In genomic region chr9:89536145-89536574, GRCh38 we compare ENCODE assay signal across 10 cellular contexts. TPM values are rescaled to one million over a fixed set of nuclear protein-coding genes. Genes with fewer than 3 reads are reported as not detected.
DNase-seq lines count a peak whose midpoint lies in the region; ATAC-seq and TF ChIP-seq lines count a peak whose summit lies in the region.
"Had no signal": no experiment of that assay in that cellular context is flagged by ENCODE, and none has a peak within 500 bp of the region (broad histone marks: within the 10 kb centered on the region; RNA-seq: fewer than 3 reads in every experiment).

No MANE protein-coding gene starts in this region.

- no peak for TF ChIP-seq CTCF in A673 (conservative IDR thresholded peaks at IDR 0.05; ENCODE audit: low read depth, low read length)

- peak overlapping the region; percentile 84 for H3K4me3 Mint-ChIP-seq in activated naive CD4-positive, alpha-beta T cell treated with anti-CD3 and anti-CD28 coated beads, Interleukin-2, amount 50 U/mL, for 24 hours
- peak overlapping the region; percentile 64 for H3K4me3 Mint-ChIP-seq in activated CD8-positive, alpha-beta T cell treated with anti-CD3 and anti-CD28 coated beads, Interleukin-2, amount 10 ng/mL, durations not matched to agents 7 days and 5 days

- CTCF ChIA-PET in activated CD8-positive, alpha-beta T cell treated with anti-CD3 and anti-CD28 coated beads, Interleukin-2, amount 10 ng/mL, durations not matched to agents 7 days and 5 days (lab: Charles Lee): interaction anchor here (1.0 to 7.7 kb wide), 12 partner anchors 9 to 125 kb away, joined by 3 to 98 read pairs (median 4); no protein-coding TSS in a partner anchor
- CTCF ChIA-PET in A673 (lab: Charles Lee): no interaction called here

- H3K9me3 ChIP-seq in A673 (ENCODE audit: low read depth, low read length, poor library complexity, severe bottlenecking): no peaks in the 10 kb centered on the region
- H3K9me3 ChIP-seq: sigmoid colon had no signal

- no peaks in the 10 kb centered on the region for H3K9me3 Mint-ChIP-seq in activated naive CD4-positive, alpha-beta T cell treated with anti-CD3 and anti-CD28 coated beads, Interleukin-2, amount 50 U/mL, for 24 hours
- H3K9me3 Mint-ChIP-seq in activated CD8-positive, alpha-beta T cell treated with anti-CD3 and anti-CD28 coated beads, Interleukin-2, amount 10 ng/mL, durations not matched to agents 7 days and 5 days (ENCODE audit: insufficient read depth): no peaks in the 10 kb centered on the region

- H3K27ac ChIP-seq in A673 (ENCODE audit: low read depth, low read length, poor library complexity, severe bottlenecking): no peak overlapping the region
- H3K27ac ChIP-seq: sigmoid colon had no signal

- no peaks in the 10 kb centered on the region for H3K4me1 ChIP-seq in A673 (ENCODE audit: insufficient read depth, low read length, poor library complexity, severe bottlenecking)
- H3K4me1 ChIP-seq: sigmoid colon had no signal

- peak overlapping the region; percentile 91 for H3K27ac Mint-ChIP-seq in activated naive CD4-positive, alpha-beta T cell treated with anti-CD3 and anti-CD28 coated beads, Interleukin-2, amount 50 U/mL, for 24 hours
- peak overlapping the region; percentile 89 for H3K27ac Mint-ChIP-seq in activated CD8-positive, alpha-beta T cell treated with anti-CD3 and anti-CD28 coated beads, Interleukin-2, amount 10 ng/mL, durations not matched to agents 7 days and 5 days

- H3K36me3 Mint-ChIP-seq in activated naive CD4-positive, alpha-beta T cell treated with anti-CD3 and anti-CD28 coated beads, Interleukin-2, amount 50 U/mL, for 24 hours: no peaks in the 10 kb centered on the region
- peaks cover 3% of the 10 kb centered on the region for H3K36me3 Mint-ChIP-seq in activated CD8-positive, alpha-beta T cell treated with anti-CD3 and anti-CD28 coated beads, Interleukin-2, amount 10 ng/mL, durations not matched to agents 7 days and 5 days (ENCODE audit: low read depth)

- POLR2A ChIA-PET in activated CD8-positive, alpha-beta T cell treated with anti-CD3 and anti-CD28 coated beads, Interleukin-2, amount 10 ng/mL, durations not matched to agents 7 days and 5 days (lab: Charles Lee): interaction anchor here (1.0 to 4.4 kb wide), 13 partner anchors 13 to 116 kb away, joined by 3 to 42 read pairs (median 6); no protein-coding TSS in a partner anchor
- POLR2A ChIA-PET in A673 (lab: Charles Lee; ENCODE audit: low non-redundant PET): no interaction called here

- ATAC-seq in HG03354 (IDR thresholded peaks at IDR 0.05; ENCODE audit: poor library complexity, severe bottlenecking, unreplicated experiment): peak; percentile 62
- peak; percentile 78 for ATAC-seq in activated CD8-positive, alpha-beta T cell treated with anti-CD3 and anti-CD28 coated beads, Interleukin-2, amount 10 ng/mL, durations not matched to agents 7 days and 5 days

- no peaks in the 10 kb centered on the region for H3K27me3 Mint-ChIP-seq in activated naive CD4-positive, alpha-beta T cell treated with anti-CD3 and anti-CD28 coated beads, Interleukin-2, amount 50 U/mL, for 24 hours
- no peaks in the 10 kb centered on the region for H3K27me3 Mint-ChIP-seq in activated CD8-positive, alpha-beta T cell treated with anti-CD3 and anti-CD28 coated beads, Interleukin-2, amount 10 ng/mL, durations not matched to agents 7 days and 5 days (ENCODE audit: low read depth)

- no peak for DNase-seq in activated naive CD4-positive, alpha-beta T cell treated with Interleukin-2 at 50 U/mL for 16 hours
- peak; percentile 64 for DNase-seq in activated CD8-positive, alpha-beta T cell treated with anti-CD3 and anti-CD28 coated beads, Interleukin-2, amount 10 ng/mL, durations not matched to agents 7 days and 5 days
- DNase-seq in pons (ENCODE audit: low spot score) (no peak), A673 (ENCODE audit: low spot score) (no peak), hypothalamus (lab: John Stamatoyannopoulos, UW) (no peak), cardiac septum (ENCODE audit: low spot score) (no peak)
- DNase-seq: foreskin fibroblast, sigmoid colon had no signal

- intact Hi-C loops in A673 (cut with micrococcal nuclease; ENCODE audit: unreplicated experiment): no loop called here
- intact Hi-C loops in cardiac septum (cut with DNase I): no loop called here

- no peak overlapping the region for H3K4me3 ChIP-seq in A673 (ENCODE audit: low read depth, low read length, poor library complexity, severe bottlenecking)
- H3K4me3 ChIP-seq: sigmoid colon had no signal

- peaks cover 94% of the 10 kb centered on the region for H3K4me1 Mint-ChIP-seq in activated naive CD4-positive, alpha-beta T cell treated with anti-CD3 and anti-CD28 coated beads, Interleukin-2, amount 50 U/mL, for 24 hours
- peaks cover 90% of the 10 kb centered on the region for H3K4me1 Mint-ChIP-seq in activated CD8-positive, alpha-beta T cell treated with anti-CD3 and anti-CD28 coated beads, Interleukin-2, amount 10 ng/mL, durations not matched to agents 7 days and 5 days (ENCODE audit: low read depth)

- no peaks in the 10 kb centered on the region for H3K36me3 ChIP-seq in A673 (ENCODE audit: insufficient read depth, low read length, poor library complexity, severe bottlenecking)
- H3K36me3 ChIP-seq: sigmoid colon had no signal

- no peaks in the 10 kb centered on the region for H3K27me3 ChIP-seq in A673 (replicated peaks; ENCODE audit: insufficient read depth, low read depth, low read length, poor library complexity)
- H3K27me3 ChIP-seq: sigmoid colon had no signal

- no TSS peak for BruUV-seq in A673 (replicated peaks; lab: Mats Ljungman, UMichigan)

RNA-seq across cellular contexts. Expression of gene SEMA4D, which starts 38.2 kb away (rescaled TPM):
- total RNA-seq in activated CD8-positive, alpha-beta T cell treated with anti-CD3 and anti-CD28 coated beads, Interleukin-2, amount 10 ng/mL, durations not matched to agents 7 days and 5 days: 100 to 1,000 TPM; 314 to 321 TPM
- 14.2 and 16.7 TPM in 2 replicates for total RNA-seq in A673 (2021)
- total RNA-seq in cardiac septum: 21.4 TPM

Comparison
In these comparisons a context has a peak if more than half of its experiments do, and no peak if none do; other contexts are left out.
1. RNA of gene SEMA4D, which starts 38.2 kb away (total RNA-seq): 314 to 321 TPM in activated CD8-positive, alpha-beta T cell treated with anti-CD3 and anti-CD28 coated beads, Interleukin-2, amount 10 ng/mL, durations not matched to agents 7 days and 5 days; 21.4 TPM in cardiac septum (single experiment) and 14.2 to 16.7 TPM in A673; every median in the first group is over 10 times any median in the second.